11 cellular contexts compared by ENCODE assay signal in the genomic region with DNA sequence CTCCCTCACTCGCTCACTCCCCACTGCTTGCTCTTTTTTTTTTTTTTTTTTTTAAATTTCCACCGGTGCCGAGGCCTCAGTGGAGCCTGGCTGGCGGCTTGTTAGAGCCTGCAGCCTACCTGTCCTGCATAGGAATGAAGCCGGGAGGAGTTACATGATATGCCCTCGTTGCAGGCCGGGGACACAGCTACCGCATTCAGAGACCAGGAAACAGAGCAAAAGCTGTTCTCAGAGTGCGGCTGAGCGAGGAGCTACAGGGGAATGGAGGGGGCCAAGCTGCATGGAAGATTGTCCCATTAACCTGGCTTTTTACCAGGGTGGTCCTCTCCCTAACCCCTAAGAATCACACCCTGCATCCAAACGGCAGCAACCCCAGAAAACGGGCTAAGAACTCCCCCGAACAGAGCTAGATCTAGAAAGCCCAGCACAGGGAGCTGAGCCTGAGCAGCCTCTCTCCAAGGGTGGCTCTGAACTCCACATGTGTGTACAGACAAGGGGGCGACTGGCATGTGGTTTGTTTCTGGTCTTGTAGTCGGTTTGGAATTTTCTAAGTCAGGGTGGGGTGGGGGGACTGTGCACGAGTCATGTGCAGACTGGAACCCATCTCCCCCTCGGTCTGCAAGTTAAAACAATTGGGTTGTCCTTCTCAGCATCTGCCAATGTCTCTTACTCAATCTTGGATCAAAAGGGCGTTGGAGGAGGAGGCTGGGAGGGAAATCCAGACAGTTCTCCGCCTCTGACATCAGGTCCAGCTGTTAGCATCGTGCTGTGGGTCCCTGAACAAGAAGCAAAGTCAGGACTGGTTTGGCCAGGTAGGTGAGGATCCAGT.
DNase-seq lines count a peak whose midpoint lies in the region; ATAC-seq lines count a peak whose summit lies in the region.
"Had no signal": no experiment of that assay in that cellular context is flagged by ENCODE, and none has a peak within 500 bp of the region (broad histone marks: within the 10 kb centered on the region; RNA-seq: fewer than 3 reads in every experiment).

No MANE protein-coding gene starts in this region.

- H3K4ac ChIP-seq in mesenchymal stem cell (ENCODE audit: low read depth in 1 of 2, low read length in 2 of 2), result peak overlapping the region in 1 of 2 experiments; percentile 33

- peak overlapping the region; percentile 84 for H2BK15ac ChIP-seq in mesenchymal stem cell (ENCODE audit: low read depth, poor library complexity, severe bottlenecking)

- no peak overlapping the region for H4K91ac ChIP-seq in mesenchymal stem cell (ENCODE audit: low read length)

- H3K14ac ChIP-seq in mesenchymal stem cell (ENCODE audit: low read length in 2 of 2), result peak overlapping the region in 1 of 2 experiments; percentile 39

- H3K9ac ChIP-seq in mesenchymal stem cell (ENCODE audit: low read length), result peak overlapping the region; percentile 18
- H3K9ac ChIP-seq: KMS-11 had no signal

- no peaks in the 10 kb centered on the region for H3K9me3 ChIP-seq in mesenchymal stem cell (ENCODE audit: control insufficient read depth, low read length)
- H3K9me3 ChIP-seq: tibial nerve had no signal

- peaks cover 29% of the 10 kb centered on the region for H3K79me1 ChIP-seq in mesenchymal stem cell (replicated peaks; ENCODE audit: low read length, poor library complexity, severe bottlenecking)

- 84% methylated on average over 17 of the region's 20 CpGs for WGBS in mesenchymal stem cell

- peaks cover 14% of the 10 kb centered on the region for H3K4me1 ChIP-seq in mesenchymal stem cell (ENCODE audit: control insufficient read depth, insufficient read depth, low read depth, low read length)

- H2BK12ac ChIP-seq in mesenchymal stem cell (ENCODE audit: low read length in 2 of 2), result peak overlapping the region in 1 of 2 experiments; percentile 11

- peaks cover 0 to 6% of the 10 kb centered on the region in 2 experiments for H3K36me3 ChIP-seq in mesenchymal stem cell (ENCODE audit: control insufficient read depth in 1 of 2, insufficient read depth in 2 of 2, low read depth in 1 of 2, low read length in 2 of 2)
- H3K36me3 ChIP-seq: tibial nerve had no signal

- no peak overlapping the region for H3K4me2 ChIP-seq in mesenchymal stem cell (ENCODE audit: low read length, poor library complexity, severe bottlenecking)
- H3K4me2 ChIP-seq: KMS-11 had no signal

- H2AFZ ChIP-seq in mesenchymal stem cell (ENCODE audit: low read depth, low read length), result peak overlapping the region; percentile 6

- DNase-seq in NCI-H510A treated with DMSO at 0.1 percent for 48 hours (lab: John Stamatoyannopoulos, UW) (peak; percentile 49), NCI-H510A (lab: John Stamatoyannopoulos, UW) (no peak), mesenchymal stem cell (peak; percentile 31), ureter (ENCODE audit: low spot score) (peak; percentile 68), NCI-H1092 (lab: John Stamatoyannopoulos, UW) (no peak)
- DNase-seq: stimulated activated CD4-positive, alpha-beta T cell treated with anti-CD3 and anti-CD28 coated beads, Interleukin-4, amount 100 ng/mL, for 4 hours had no signal

- no peak overlapping the region for H3K27ac ChIP-seq in mesenchymal stem cell (ENCODE audit: low read length, poor library complexity, severe bottlenecking)
- H3K27ac ChIP-seq: KMS-11 had no signal

- no peak overlapping the region for H2BK5ac ChIP-seq in mesenchymal stem cell (ENCODE audit: low read depth, low read length, poor library complexity, severe bottlenecking)

- peak; percentile 57 for ATAC-seq in esophagus mucosa
- ATAC-seq in GM19455 (IDR thresholded peaks at IDR 0.05; ENCODE audit: unreplicated experiment), result no peak
- no peak for ATAC-seq in GM19324 (IDR thresholded peaks at IDR 0.05; ENCODE audit: low FRiP score, unreplicated experiment)

- no peak overlapping the region for H3K23ac ChIP-seq in mesenchymal stem cell (ENCODE audit: low read length in 2 of 2)

- H2BK120ac ChIP-seq in mesenchymal stem cell (ENCODE audit: low read depth, low read length), result no peak overlapping the region

- H2AK5ac ChIP-seq in mesenchymal stem cell (ENCODE audit: low read length, severe bottlenecking), result no peak overlapping the region

- no peaks in the 10 kb centered on the region for H3K27me3 ChIP-seq in mesenchymal stem cell (ENCODE audit: control insufficient read depth in 1 of 2, insufficient read depth in 1 of 2, low read length in 2 of 2)
- H3K27me3 ChIP-seq: tibial nerve had no signal

- H3K4me3 ChIP-seq in mesenchymal stem cell (ENCODE audit: insufficient read depth in 1 of 2, low read depth in 1 of 2, low read length in 2 of 2), result peak overlapping the region in 1 of 2 experiments; percentile 36
- H3K4me3 ChIP-seq: tibial nerve had no signal

- peak overlapping the region; percentile 55 for H4K8ac ChIP-seq in mesenchymal stem cell (ENCODE audit: low read length)

- H3K18ac ChIP-seq in mesenchymal stem cell (ENCODE audit: low read depth in 1 of 2, low read length in 2 of 2), result no peak overlapping the region

Comparison
In these comparisons a context has a peak if more than half of its experiments do, and no peak if none do; other contexts are left out.
1. DNase-seq: peak in NCI-H510A treated with DMSO at 0.1 percent for 48 hours (single experiment), mesenchymal stem cell (single experiment) and ureter (single experiment); none in NCI-H510A (single experiment) and NCI-H1092 (single experiment).